In genomic region chr10:111137587-111137986, GRCh38 we compare ENCODE assay signal across 19 cellular contexts.
A peak's percentile ranks its signal among the peaks of the same experiment; 100 is the strongest.
DNase-seq lines count a peak whose midpoint lies in the region; ATAC-seq, FAIRE-seq and TF ChIP-seq lines count a peak whose summit lies in the region.
"Had no signal": no experiment of that assay in that cellular context is flagged by ENCODE, and none has a peak within 500 bp of the region (broad histone marks: within the 10 kb centered on the region; RNA-seq: fewer than 3 reads in every experiment).

No MANE protein-coding gene starts in this region.

- H3K9me3 ChIP-seq in small intestine (ENCODE audit: control insufficient read depth, low read depth): no peaks in the 10 kb centered on the region
- H3K9me3 ChIP-seq in effector memory CD4-positive, alpha-beta T cell (ENCODE audit: control insufficient read depth, low read length): no peaks in the 10 kb centered on the region

- no peaks in the 10 kb centered on the region for H3K4me1 ChIP-seq in small intestine (ENCODE audit: control insufficient read depth in 2 of 2, insufficient read depth in 1 of 2, low read depth in 1 of 2, low read length in 1 of 2)
- H3K4me1 ChIP-seq in effector memory CD4-positive, alpha-beta T cell (ENCODE audit: control insufficient read depth, insufficient read depth, low read length, poor library complexity, severe bottlenecking): no peaks in the 10 kb centered on the region

- CTCF ChIA-PET in activated CD8-positive, alpha-beta memory T cell treated with anti-CD3 and anti-CD28 coated beads, Interleukin-2, amount 10 ng/mL, durations not matched to agents 7 days and 5 days (lab: Charles Lee): no interaction called here

- no peak overlapping the region for H3K4me3 ChIP-seq in small intestine (ENCODE audit: low read depth in 1 of 2, low read length in 2 of 2)
- no peak overlapping the region for H3K4me3 ChIP-seq in effector memory CD4-positive, alpha-beta T cell (ENCODE audit: insufficient read depth, low read depth, low read length, poor library complexity, severe bottlenecking)

- peak overlapping the region; percentile 71 for H3K27ac ChIP-seq in VCaP
- H3K27ac ChIP-seq in small intestine (ENCODE audit: low read depth in 1 of 2, low read length in 1 of 2): no peak overlapping the region
- H3K27ac ChIP-seq in effector memory CD4-positive, alpha-beta T cell (ENCODE audit: insufficient read depth, low read length, poor library complexity, severe bottlenecking): no peak overlapping the region
- H3K27ac ChIP-seq: C4-2B, HL-60 had no signal

- no peak for ATAC-seq in activated CD8-positive, alpha-beta memory T cell treated with anti-CD3 and anti-CD28 coated beads, Interleukin-2, amount 10 ng/mL, durations not matched to agents 7 days and 5 days
- ATAC-seq in GM18870 (IDR thresholded peaks at IDR 0.05; ENCODE audit: unreplicated experiment): no peak

- no peak overlapping the region for H3K27ac Mint-ChIP-seq in activated CD8-positive, alpha-beta memory T cell treated with anti-CD3 and anti-CD28 coated beads, Interleukin-2, amount 10 ng/mL, durations not matched to agents 7 days and 5 days

- no peak overlapping the region for H3K4me3 Mint-ChIP-seq in activated CD8-positive, alpha-beta memory T cell treated with anti-CD3 and anti-CD28 coated beads, Interleukin-2, amount 10 ng/mL, durations not matched to agents 7 days and 5 days

- WGBS in small intestine, 3 donors: 15 to 45% (median 18%) methylated on average over 4 of the region's 4 CpGs

- H3K36me3 Mint-ChIP-seq in activated CD8-positive, alpha-beta memory T cell treated with anti-CD3 and anti-CD28 coated beads, Interleukin-2, amount 10 ng/mL, durations not matched to agents 7 days and 5 days: no peaks in the 10 kb centered on the region

- TF ChIP-seq CTCF in VCaP (conservative IDR thresholded peaks at IDR 0.05): no peak

- no peaks in the 10 kb centered on the region for H3K9me3 Mint-ChIP-seq in activated CD8-positive, alpha-beta memory T cell treated with anti-CD3 and anti-CD28 coated beads, Interleukin-2, amount 10 ng/mL, durations not matched to agents 7 days and 5 days (ENCODE audit: low read depth)

- FAIRE-seq in small intestine (lab: Jason Lieb, UNC): no peak
- FAIRE-seq: HTR-8/SVneo had no signal

- peaks cover 0 to 2% of the 10 kb centered on the region in 2 donors for H3K27me3 ChIP-seq in small intestine (ENCODE audit: control insufficient read depth in 2 of 2, insufficient read depth in 2 of 2, low read length in 2 of 2)
- no peaks in the 10 kb centered on the region for H3K27me3 ChIP-seq in effector memory CD4-positive, alpha-beta T cell (replicated peaks; ENCODE audit: control insufficient read depth, insufficient read depth, low read length, poor library complexity, severe bottlenecking)

- H3K36me3 ChIP-seq in small intestine (ENCODE audit: control insufficient read depth in 2 of 2, insufficient read depth in 2 of 2, low read length in 2 of 2): no peaks in the 10 kb centered on the region
- no peaks in the 10 kb centered on the region for H3K36me3 ChIP-seq in effector memory CD4-positive, alpha-beta T cell (ENCODE audit: control insufficient read depth, insufficient read depth, low read length)

- H3K27me3 Mint-ChIP-seq in activated CD8-positive, alpha-beta memory T cell treated with anti-CD3 and anti-CD28 coated beads, Interleukin-2, amount 10 ng/mL, durations not matched to agents 7 days and 5 days: peaks cover 52% of the 10 kb centered on the region

- no peaks in the 10 kb centered on the region for H3K4me1 Mint-ChIP-seq in activated CD8-positive, alpha-beta memory T cell treated with anti-CD3 and anti-CD28 coated beads, Interleukin-2, amount 10 ng/mL, durations not matched to agents 7 days and 5 days

- peak; percentile 11 for DNase-seq in activated CD8-positive, alpha-beta memory T cell treated with anti-CD3 and anti-CD28 coated beads for 24 hours
- no peak for DNase-seq in activated CD8-positive, alpha-beta memory T cell treated with anti-CD3 and anti-CD28 coated beads, Interleukin-2, amount 10 ng/mL, durations not matched to agents 7 days and 5 days
- DNase-seq in kidney tubule cell (ENCODE audit: low spot score) (peak; percentile 50), small intestine (peak; percentile 25), NCI-H774 (lab: John Stamatoyannopoulos, UW) (no peak)
- DNase-seq in effector memory CD4-positive, alpha-beta T cell: no peak
- DNase-seq: HCEC 1CT; KG1; NCI-H1436; NCI-H2029; NCI-H226; NCI-H526; NK-92 treated with Interleukin-12 subunit alpha and Interleukin-12 subunit beta, amount 100 ng/mL, for 24 hours; SIG-M5 had no signal

Comparison
In these comparisons a context has a peak if more than half of its experiments do, and no peak if none do; other contexts are left out.
1. DNase-seq: peak in activated CD8-positive, alpha-beta memory T cell treated with anti-CD3 and anti-CD28 coated beads for 24 hours (single experiment), kidney tubule cell (single experiment) and small intestine (single experiment); none in activated CD8-positive, alpha-beta memory T cell treated with anti-CD3 and anti-CD28 coated beads, Interleukin-2, amount 10 ng/mL, durations not matched to agents 7 days and 5 days (single experiment), effector memory CD4-positive, alpha-beta T cell (0 of 3) and NCI-H774 (single experiment).